Comparison of ENCODE assay signal across 25 cellular contexts in the genomic region with DNA sequence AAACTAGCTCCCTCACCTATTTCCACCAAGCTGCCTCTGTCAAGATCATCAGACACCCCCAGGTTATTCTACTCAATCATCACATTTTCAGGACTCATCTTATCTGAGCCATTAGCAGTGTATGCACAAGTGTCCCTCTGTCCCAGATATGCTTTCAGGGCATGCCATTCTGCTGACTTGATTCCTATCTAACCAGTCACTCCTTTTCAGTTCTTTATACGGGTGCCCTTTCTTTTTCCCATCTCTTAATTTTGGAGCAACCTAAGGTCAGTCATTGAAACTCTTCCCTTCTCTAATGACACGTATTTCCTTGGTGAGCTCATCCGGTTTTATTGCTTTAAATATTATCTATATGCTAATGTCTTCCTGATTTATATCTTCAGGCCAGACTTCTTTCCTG. TPM values are rescaled to one million over a fixed set of nuclear protein-coding genes. Genes with fewer than 3 reads are reported as not detected.
"Had no signal": no experiment of that assay in that cellular context is flagged by ENCODE, and none has a peak within 500 bp of the region (broad histone marks: within the 10 kb centered on the region; RNA-seq: fewer than 3 reads in every experiment).

No MANE protein-coding gene starts in this region.

- DNase-seq: activated CD4-positive, alpha-beta memory T cell treated with anti-CD3 and anti-CD28 coated beads for 36 hours; activated CD4-positive, alpha-beta T cell treated with anti-CD3 and anti-CD28 coated beads, Interleukin-2, amount 10 ng/mL, durations not matched to agents 7 days and 5 days; activated CD4-positive, CD25-positive, alpha-beta regulatory T cell treated with anti-CD3 and anti-CD28 coated beads, Interleukin-2, amount 50 U/mL, for 72 hours; activated CD8-positive, alpha-beta memory T cell treated with anti-CD3 and anti-CD28 coated beads for 24 hours; activated effector memory CD4-positive, alpha-beta T cell treated with anti-CD3 and anti-CD28 coated beads, Interleukin-2, amount 50 U/mL, for 16 hours; activated naive CD4-positive, alpha-beta T cell treated with Interleukin-2 at 50 U/mL for 16 hours; activated T-cell treated with anti-CD3 and anti-CD28 coated beads, Interleukin-2, amount 50 U/mL, for 4 hours; amygdala; brain microvascular endothelial cell; NCI-H1092 treated with DMSO at 0.1 percent for 48 hours; NCI-H1417 treated with DMSO at 0.1 percent for 48 hours; NCI-H1694; NCI-H2029; NCI-H2107; NCI-H2171 treated with DMSO at 0.1 percent for 48 hours; NCI-H345; NCI-H510A; NCI-H526 treated with DMSO at 0.1 percent for 48 hours; NCI-H82; SIG-M5 had no signal

- H3K4me3 ChIP-seq: SK-N-MC had no signal

- H3K27ac ChIP-seq: brain microvascular endothelial cell, KMS-11, SK-N-MC had no signal

- H3K36me3 ChIP-seq: brain microvascular endothelial cell had no signal

- H3K27me3 ChIP-seq: brain microvascular endothelial cell had no signal

- H3K9ac ChIP-seq: KMS-11 had no signal

- H3K4me2 ChIP-seq: KMS-11 had no signal

- ATAC-seq: activated naive CD4-positive, alpha-beta T cell treated with anti-CD3 and anti-CD28 coated beads, Interleukin-2, amount 50 U/mL, for 72 hours; activated T-cell treated with anti-CD3 and anti-CD28 coated beads, Interleukin-2, amount 50 U/mL, for 4 hours; WTC11 had no signal

RNA-seq across cellular contexts. Expression of a gene that starts 59.1 kb away (rescaled TPM):
- total RNA-seq: activated CD4-positive, alpha-beta memory T cell treated with anti-CD3 and anti-CD28 coated beads for 36 hours; activated CD4-positive, alpha-beta T cell treated with anti-CD3 and anti-CD28 coated beads, Interleukin-2, amount 10 ng/mL, durations not matched to agents 7 days and 5 days; activated naive CD4-positive, alpha-beta T cell treated with anti-CD3 and anti-CD28 coated beads, Interleukin-2, amount 50 U/mL, for 72 hours; activated T-cell treated with anti-CD3 and anti-CD28 coated beads, Interleukin-2, amount 50 U/mL, for 4 hours; OCI-LY7 had no signal
